In genomic region chr2:233974530-233975071, GRCh38 we compare ENCODE assay signal across 8 cellular contexts. TPM values are rescaled to one million over a fixed set of nuclear protein-coding genes. Genes with fewer than 3 reads are reported as not detected.
DNase-seq lines count a peak whose midpoint lies in the region; ATAC-seq and TF ChIP-seq lines count a peak whose summit lies in the region.

No MANE protein-coding gene starts in this region.

- H3K4me3 ChIP-seq in sigmoid colon: no peak overlapping the region

- no peaks in the 10 kb centered on the region for H3K9me3 ChIP-seq in sigmoid colon

- CTCF ChIA-PET in activated CD8-positive, alpha-beta T cell treated with anti-CD3 and anti-CD28 coated beads, Interleukin-2, amount 10 ng/mL, durations not matched to agents 7 days and 5 days (lab: Charles Lee): interaction anchor here (0.8 to 0.9 kb wide), 2 partner anchors 15 to 161 kb away, joined by 3 read pairs; no protein-coding TSS in a partner anchor

- H3K36me3 Mint-ChIP-seq in activated CD8-positive, alpha-beta T cell treated with anti-CD3 and anti-CD28 coated beads, Interleukin-2, amount 10 ng/mL, durations not matched to agents 7 days and 5 days (ENCODE audit: low read depth): no peaks in the 10 kb centered on the region

- no peaks in the 10 kb centered on the region for H3K36me3 ChIP-seq in sigmoid colon

- no peaks in the 10 kb centered on the region for H3K9me3 Mint-ChIP-seq in activated CD8-positive, alpha-beta T cell treated with anti-CD3 and anti-CD28 coated beads, Interleukin-2, amount 10 ng/mL, durations not matched to agents 7 days and 5 days (ENCODE audit: insufficient read depth)

- peak; percentile 90 for DNase-seq in AG08396 (ENCODE audit: low spot score)
- DNase-seq in HPDE6-E6E7 (ENCODE audit: extremely low spot score): peak; percentile 82
- no peak for DNase-seq in activated CD8-positive, alpha-beta T cell treated with anti-CD3 and anti-CD28 coated beads, Interleukin-2, amount 10 ng/mL, durations not matched to agents 7 days and 5 days
- DNase-seq in islet precursor cell: peak; percentile 98
- DNase-seq in HuH-7 (ENCODE audit: low spot score): no peak
- no peak for DNase-seq in NCI-H146 treated with DMSO at 0.1 percent for 48 hours (lab: John Stamatoyannopoulos, UW; ENCODE audit: unreplicated experiment)
- DNase-seq in sigmoid colon: no peak

- TF ChIP-seq POLR2A in sigmoid colon (IDR thresholded peaks at IDR 0.05): no peak

- H3K27me3 ChIP-seq in sigmoid colon: peaks cover 0 to 15% (median 0%) of the 10 kb centered on the region in 3 donors

- 68 to 76% methylated on average over 4 of the region's 4 CpGs for WGBS in sigmoid colon, 2 donors

- H3K4me1 ChIP-seq in sigmoid colon: no peaks in the 10 kb centered on the region

- peak overlapping the region; percentile 2 for H3K27ac Mint-ChIP-seq in activated CD8-positive, alpha-beta T cell treated with anti-CD3 and anti-CD28 coated beads, Interleukin-2, amount 10 ng/mL, durations not matched to agents 7 days and 5 days

- TF ChIP-seq EP300 in sigmoid colon (IDR thresholded peaks at IDR 0.05): no peak

- peak; percentile 64 for ATAC-seq in activated CD8-positive, alpha-beta T cell treated with anti-CD3 and anti-CD28 coated beads, Interleukin-2, amount 10 ng/mL, durations not matched to agents 7 days and 5 days
- no peak for ATAC-seq in HG02870 (IDR thresholded peaks at IDR 0.05; ENCODE audit: unreplicated experiment)

- H3K4me3 Mint-ChIP-seq in activated CD8-positive, alpha-beta T cell treated with anti-CD3 and anti-CD28 coated beads, Interleukin-2, amount 10 ng/mL, durations not matched to agents 7 days and 5 days: no peak overlapping the region

- intact Hi-C loops in sigmoid colon (cut with DNase I): loop anchor here (5.0 to 10.0 kb wide), 3 partner anchors 310 to 1140 kb away; partner anchors contain the start of gene ARL4C

- no peak for TF ChIP-seq CTCF in sigmoid colon (IDR thresholded peaks at IDR 0.05)

- peaks cover 11% of the 10 kb centered on the region for H3K27me3 Mint-ChIP-seq in activated CD8-positive, alpha-beta T cell treated with anti-CD3 and anti-CD28 coated beads, Interleukin-2, amount 10 ng/mL, durations not matched to agents 7 days and 5 days (ENCODE audit: low read depth)

- POLR2A ChIA-PET in activated CD8-positive, alpha-beta T cell treated with anti-CD3 and anti-CD28 coated beads, Interleukin-2, amount 10 ng/mL, durations not matched to agents 7 days and 5 days (lab: Charles Lee): no interaction called here

- H3K27ac ChIP-seq in sigmoid colon: no peak overlapping the region

- peaks cover 24% of the 10 kb centered on the region for H3K4me1 Mint-ChIP-seq in activated CD8-positive, alpha-beta T cell treated with anti-CD3 and anti-CD28 coated beads, Interleukin-2, amount 10 ng/mL, durations not matched to agents 7 days and 5 days (ENCODE audit: low read depth)

RNA-seq across cellular contexts. Expression of gene TRPM8, which starts 57.4 kb away (rescaled TPM):
- not detected for total RNA-seq in activated CD8-positive, alpha-beta T cell treated with anti-CD3 and anti-CD28 coated beads, Interleukin-2, amount 10 ng/mL, durations not matched to agents 7 days and 5 days
- not detected for total RNA-seq in sigmoid colon
- polyA plus RNA-seq in sigmoid colon: under 1 TPM in 1 of 3 donors, not detected in 2; 0.04 TPM

Comparison
In these comparisons a context has a peak if more than half of its experiments do, and no peak if none do; other contexts are left out.
1. DNase-seq: peak in AG08396 (single experiment), HPDE6-E6E7 (single experiment) and islet precursor cell (single experiment); none in activated CD8-positive, alpha-beta T cell treated with anti-CD3 and anti-CD28 coated beads, Interleukin-2, amount 10 ng/mL, durations not matched to agents 7 days and 5 days (single experiment), HuH-7 (single experiment), NCI-H146 treated with DMSO at 0.1 percent for 48 hours (single experiment) and sigmoid colon (single experiment).